In the genomic region with DNA sequence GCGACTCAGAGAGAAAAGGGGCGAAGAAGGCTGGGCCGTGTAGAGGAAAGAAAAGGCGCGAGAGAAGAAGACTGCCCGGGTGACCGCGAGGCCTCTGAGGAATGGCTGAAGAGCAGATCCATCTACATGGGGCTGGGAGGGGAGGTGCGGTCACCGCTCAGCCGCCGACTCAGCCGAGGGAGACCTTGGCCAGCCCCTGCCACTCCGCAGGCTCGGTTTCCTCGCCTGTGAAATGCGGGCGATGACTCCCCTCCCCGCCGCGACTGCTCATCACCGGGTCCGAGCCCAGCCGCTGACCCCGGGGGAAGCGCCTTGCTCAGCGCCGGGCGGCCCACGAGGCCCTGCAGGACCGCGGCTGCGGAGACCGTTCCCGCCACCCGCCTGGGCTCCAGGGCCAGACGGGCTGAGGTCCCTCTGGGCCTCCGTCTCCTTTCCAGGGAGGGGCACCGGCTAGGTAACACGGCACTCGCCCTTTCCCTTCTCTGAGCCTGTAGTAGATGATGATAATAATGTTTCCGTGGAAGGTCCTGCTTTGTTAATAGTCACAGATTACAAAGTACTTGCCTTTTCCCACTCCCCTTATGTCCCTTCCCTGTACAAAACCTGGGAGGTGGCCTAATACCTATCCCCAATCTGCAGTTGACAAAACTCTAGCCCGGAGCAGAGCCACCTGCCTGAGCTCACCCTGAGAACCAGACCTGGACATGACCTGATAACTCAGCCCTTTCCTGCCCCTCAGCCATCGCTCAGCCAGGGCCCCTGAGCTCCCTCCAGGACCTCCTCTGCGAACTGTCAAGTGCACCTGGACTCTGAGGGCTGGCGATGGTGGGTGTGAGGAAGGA, we compare ENCODE assay signal across 2 cellular contexts.
TF ChIP-seq lines count a peak whose summit lies in the region.

No MANE protein-coding gene starts in this region.

TF ChIP-seq in A549, 52 proteins besides CTCF, POLR2A, EP300 and RAD21:
- TF ChIP-seq ZNF302 (CRISPR knock-in tag; IDR thresholded peaks at IDR 0.05) (no peak), RFX5 (IDR thresholded peaks at IDR 0.05) (no peak), EHMT2 (IDR thresholded peaks at IDR 0.05; ENCODE audit: low read depth) (no peak), ZC3H11A (IDR thresholded peaks at IDR 0.05) (no peak), HOXA7 (CRISPR knock-in tag; IDR thresholded peaks at IDR 0.05) (no peak), ELK1 (IDR thresholded peaks at IDR 0.05; ENCODE audit: low read depth, low read length) (no peak), CBX8 (IDR thresholded peaks at IDR 0.05) (no peak), USF2 (IDR thresholded peaks at IDR 0.05) (no peak), ZFP36 (IDR thresholded peaks at IDR 0.05; ENCODE audit: borderline replicate concordance, partially characterized antibody) (no peak), FOSB (CRISPR knock-in tag; IDR thresholded peaks at IDR 0.05) (no peak)
- TF ChIP-seq, protein P1, sequence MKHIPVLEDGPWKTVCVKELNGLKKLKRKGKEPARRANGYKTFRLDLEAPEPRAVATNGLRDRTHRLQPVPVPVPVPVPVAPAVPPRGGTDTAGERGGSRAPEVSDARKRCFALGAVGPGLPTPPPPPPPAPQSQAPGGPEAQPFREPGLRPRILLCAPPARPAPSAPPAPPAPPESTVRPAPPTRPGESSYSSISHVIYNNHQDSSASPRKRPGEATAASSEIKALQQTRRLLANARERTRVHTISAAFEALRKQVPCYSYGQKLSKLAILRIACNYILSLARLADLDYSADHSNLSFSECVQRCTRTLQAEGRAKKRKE (CRISPR knock-in tag; IDR thresholded peaks at IDR 0.05; ENCODE audit: low read depth), result no peak

TF ChIP-seq in GM12878, 131 proteins besides CTCF, POLR2A, EP300 and RAD21:
- TF ChIP-seq, protein P2, sequence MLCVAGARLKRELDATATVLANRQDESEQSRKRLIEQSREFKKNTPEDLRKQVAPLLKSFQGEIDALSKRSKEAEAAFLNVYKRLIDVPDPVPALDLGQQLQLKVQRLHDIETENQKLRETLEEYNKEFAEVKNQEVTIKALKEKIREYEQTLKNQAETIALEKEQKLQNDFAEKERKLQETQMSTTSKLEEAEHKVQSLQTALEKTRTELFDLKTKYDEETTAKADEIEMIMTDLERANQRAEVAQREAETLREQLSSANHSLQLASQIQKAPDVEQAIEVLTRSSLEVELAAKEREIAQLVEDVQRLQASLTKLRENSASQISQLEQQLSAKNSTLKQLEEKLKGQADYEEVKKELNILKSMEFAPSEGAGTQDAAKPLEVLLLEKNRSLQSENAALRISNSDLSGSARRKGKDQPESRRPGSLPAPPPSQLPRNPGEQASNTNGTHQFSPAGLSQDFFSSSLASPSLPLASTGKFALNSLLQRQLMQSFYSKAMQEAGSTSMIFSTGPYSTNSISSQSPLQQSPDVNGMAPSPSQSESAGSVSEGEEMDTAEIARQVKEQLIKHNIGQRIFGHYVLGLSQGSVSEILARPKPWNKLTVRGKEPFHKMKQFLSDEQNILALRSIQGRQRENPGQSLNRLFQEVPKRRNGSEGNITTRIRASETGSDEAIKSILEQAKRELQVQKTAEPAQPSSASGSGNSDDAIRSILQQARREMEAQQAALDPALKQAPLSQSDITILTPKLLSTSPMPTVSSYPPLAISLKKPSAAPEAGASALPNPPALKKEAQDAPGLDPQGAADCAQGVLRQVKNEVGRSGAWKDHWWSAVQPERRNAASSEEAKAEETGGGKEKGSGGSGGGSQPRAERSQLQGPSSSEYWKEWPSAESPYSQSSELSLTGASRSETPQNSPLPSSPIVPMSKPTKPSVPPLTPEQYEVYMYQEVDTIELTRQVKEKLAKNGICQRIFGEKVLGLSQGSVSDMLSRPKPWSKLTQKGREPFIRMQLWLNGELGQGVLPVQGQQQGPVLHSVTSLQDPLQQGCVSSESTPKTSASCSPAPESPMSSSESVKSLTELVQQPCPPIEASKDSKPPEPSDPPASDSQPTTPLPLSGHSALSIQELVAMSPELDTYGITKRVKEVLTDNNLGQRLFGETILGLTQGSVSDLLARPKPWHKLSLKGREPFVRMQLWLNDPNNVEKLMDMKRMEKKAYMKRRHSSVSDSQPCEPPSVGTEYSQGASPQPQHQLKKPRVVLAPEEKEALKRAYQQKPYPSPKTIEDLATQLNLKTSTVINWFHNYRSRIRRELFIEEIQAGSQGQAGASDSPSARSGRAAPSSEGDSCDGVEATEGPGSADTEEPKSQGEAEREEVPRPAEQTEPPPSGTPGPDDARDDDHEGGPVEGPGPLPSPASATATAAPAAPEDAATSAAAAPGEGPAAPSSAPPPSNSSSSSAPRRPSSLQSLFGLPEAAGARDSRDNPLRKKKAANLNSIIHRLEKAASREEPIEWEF (IDR thresholded peaks at IDR 0.05; ENCODE audit: insufficient replicate concordance, low read depth, low read length), result no peak
- TF ChIP-seq MYC (IDR thresholded peaks at IDR 0.05; ENCODE audit: insufficient read depth, insufficient read length, insufficient replicate concordance, low read length, severe bottlenecking) (no peak), SREBF2 (IDR thresholded peaks at IDR 0.05; ENCODE audit: low read length) (no peak), PRDM15 (CRISPR knock-in tag; IDR thresholded peaks at IDR 0.05) (no peak), CHD1 (IDR thresholded peaks at IDR 0.05; ENCODE audit: low read depth, low read length) (no peak), EGR1 (IDR thresholded peaks at IDR 0.05; ENCODE audit: borderline replicate concordance in 1 of 2, low read depth in 2 of 2, low read length in 2 of 2) (no peak), BCLAF1 (IDR thresholded peaks at IDR 0.05) (no peak), ZBTB40 (IDR thresholded peaks at IDR 0.05; ENCODE audit: borderline replicate concordance) (no peak), SIX5 (IDR thresholded peaks at IDR 0.05; ENCODE audit: low read depth, low read length, severe bottlenecking) (no peak), CHD4 (IDR thresholded peaks at IDR 0.05) (no peak), JUNB (IDR thresholded peaks at IDR 0.05) (no peak), ZNF24 (IDR thresholded peaks at IDR 0.05) (no peak), IRF4 (IDR thresholded peaks at IDR 0.05; ENCODE audit: low read depth, low read length) (no peak)
TF ChIP-seq in GM12878: peak in this region for 0.
